ENCODE assay signal across 10 cellular contexts in genomic region chr1:19646771-19647319, GRCh38. TPM values are rescaled to one million over a fixed set of nuclear protein-coding genes. Genes with fewer than 3 reads are reported as not detected.
A peak's percentile ranks its signal among the peaks of the same experiment; 100 is the strongest.
DNase-seq lines count a peak whose midpoint lies in the region; ATAC-seq, FAIRE-seq and TF ChIP-seq lines count a peak whose summit lies in the region.
"Had no signal": no experiment of that assay in that cellular context is flagged by ENCODE, and none has a peak within 500 bp of the region (broad histone marks: within the 10 kb centered on the region; RNA-seq: fewer than 3 reads in every experiment).

No MANE protein-coding gene starts in this region.

- H3K27me3 ChIP-seq in suprapubic skin, result no peaks in the 10 kb centered on the region

- intact Hi-C loops in kidney (cut with DNase I), result loop anchor here (10.0 kb wide), 1 partner anchor 162 kb away; the partner anchor contains the start of gene CAPZB

- no peak for FAIRE-seq in kidney (lab: Jason Lieb, UNC)

- H3K36me3 ChIP-seq in kidney (ENCODE audit: control insufficient read depth in 1 of 2, insufficient read depth in 2 of 2, low read length in 2 of 2) (no peaks in the 10 kb centered on the region), suprapubic skin (no peaks in the 10 kb centered on the region)

- no peaks in the 10 kb centered on the region for H3K9me3 Mint-ChIP-seq in activated T-cell treated with anti-CD3 and anti-CD28 coated beads, Interleukin-2, amount 50 U/mL, for 4 hours
- H3K9me3 Mint-ChIP-seq: nephron progenitor cell had no signal

- TF ChIP-seq POLR2A in suprapubic skin (IDR thresholded peaks at IDR 0.05), result no peak

- H3K36me3 Mint-ChIP-seq in activated T-cell treated with anti-CD3 and anti-CD28 coated beads, Interleukin-2, amount 50 U/mL, for 4 hours (ENCODE audit: insufficient read depth), result no peaks in the 10 kb centered on the region

- 76% methylated on average over 3 of the region's 3 CpGs for WGBS in suprapubic skin

- H3K4me1 ChIP-seq in kidney (ENCODE audit: control insufficient read depth in 1 of 2, insufficient read depth in 1 of 2, low read depth in 1 of 2, low read length in 2 of 2) (peaks cover 4 to 15% of the 10 kb centered on the region in 2 donors), suprapubic skin (peaks cover 81% of the 10 kb centered on the region)

- no peak overlapping the region for H3K9ac ChIP-seq in kidney (ENCODE audit: low read length in 2 of 2)

- H3K4me1 Mint-ChIP-seq in activated T-cell treated with anti-CD3 and anti-CD28 coated beads, Interleukin-2, amount 50 U/mL, for 4 hours (ENCODE audit: low read depth), result peaks cover 32% of the 10 kb centered on the region

- H3K4me3 Mint-ChIP-seq in activated T-cell treated with anti-CD3 and anti-CD28 coated beads, Interleukin-2, amount 50 U/mL, for 4 hours, result peak overlapping the region; percentile 57
- H3K4me3 Mint-ChIP-seq: nephron progenitor cell had no signal

- no peak for TF ChIP-seq EP300 in suprapubic skin (IDR thresholded peaks at IDR 0.05)

- no peak for ATAC-seq in activated T-cell treated with anti-CD3 and anti-CD28 coated beads, Interleukin-2, amount 50 U/mL, for 4 hours
- ATAC-seq in GM18858 (IDR thresholded peaks at IDR 0.05; ENCODE audit: unreplicated experiment) (no peak), HG03025 (IDR thresholded peaks at IDR 0.05; ENCODE audit: low FRiP score, unreplicated experiment) (no peak), left lobe of liver (no peak)

- H3K27me3 Mint-ChIP-seq in activated T-cell treated with anti-CD3 and anti-CD28 coated beads, Interleukin-2, amount 50 U/mL, for 4 hours (ENCODE audit: low read depth), result peaks cover 12% of the 10 kb centered on the region

- no peak for DNase-seq in activated T-cell treated with anti-CD3 and anti-CD28 coated beads, Interleukin-2, amount 50 U/mL, for 4 hours
- no peak for DNase-seq in activated T-cell treated with anti-CD3 and anti-CD28 coated beads, Interleukin-2, amount 50 U/mL, for 48 hours
- DNase-seq in kidney, result peak; percentile 18
- no peak for DNase-seq in suprapubic skin (ENCODE audit: low spot score in 2 of 2)
- no peak for DNase-seq in left lobe of liver (ENCODE audit: low spot score)
- DNase-seq: activated effector memory CD4-positive, alpha-beta T cell treated with anti-CD3 and anti-CD28 coated beads, Interleukin-2, amount 50 U/mL, for 16 hours; nephron progenitor cell had no signal

- TF ChIP-seq CTCF in kidney (IDR thresholded peaks at IDR 0.05; ENCODE audit: borderline replicate concordance, extremely low read depth, insufficient read depth), result no peak
- no peak for TF ChIP-seq CTCF in suprapubic skin (IDR thresholded peaks at IDR 0.05)

- H3K27ac ChIP-seq in angular gyrus (ENCODE audit: low read depth, low read length) (peak overlapping the region; percentile 1), kidney (ENCODE audit: low read depth in 2 of 2, low read length in 2 of 2) (no peak overlapping the region), suprapubic skin (peak overlapping the region; percentile 95)

- H3K4me3 ChIP-seq in kidney (ENCODE audit: low read length in 2 of 2) (no peak overlapping the region), suprapubic skin (peak overlapping the region; percentile 90)

- H3K9me3 ChIP-seq in kidney (ENCODE audit: control insufficient read depth in 1 of 2, low read length in 2 of 2), result no peaks in the 10 kb centered on the region
- H3K9me3 ChIP-seq in suprapubic skin, result no peaks in the 10 kb centered on the region

RNA-seq across cellular contexts. Expression of gene NBL1, which starts 2.7 kb away (rescaled TPM):
- 10 to 100 TPM; 20.7 to 27.6 (median 20.7) TPM for total RNA-seq in activated T-cell treated with anti-CD3 and anti-CD28 coated beads, Interleukin-2, amount 50 U/mL, for 4 hours
- total RNA-seq in kidney (141 TPM), suprapubic skin (100 to 1,000 TPM; 144 to 197 (median 167) TPM), left lobe of liver (2.5 TPM)
- 47.4 TPM for polyA plus RNA-seq in kidney (ENCODE audit: insufficient read depth, low read depth, low replicate concordance)

RNA-seq across cellular contexts. Expression of gene HTR6, which starts 17.8 kb away (rescaled TPM):
- total RNA-seq in activated T-cell treated with anti-CD3 and anti-CD28 coated beads, Interleukin-2, amount 50 U/mL, for 4 hours, result under 1 TPM; 0.11 to 0.43 (median 0.11) TPM
- total RNA-seq in kidney (not detected), suprapubic skin (1 to 10 TPM in 1 of 4 donors, under 1 TPM in 1, not detected in 2; 0.23 to 2.4 TPM), left lobe of liver (not detected)
- not detected for polyA plus RNA-seq in kidney (ENCODE audit: insufficient read depth, low read depth, low replicate concordance)

Comparison
In these comparisons a context has a peak if more than half of its experiments do, and no peak if none do; other contexts are left out.
1. H3K27ac ChIP-seq: peak in angular gyrus (single experiment) and suprapubic skin (single experiment); none in kidney (0 of 2).